Comparison of ENCODE assay signal across 1 cellular context in the genomic region with DNA sequence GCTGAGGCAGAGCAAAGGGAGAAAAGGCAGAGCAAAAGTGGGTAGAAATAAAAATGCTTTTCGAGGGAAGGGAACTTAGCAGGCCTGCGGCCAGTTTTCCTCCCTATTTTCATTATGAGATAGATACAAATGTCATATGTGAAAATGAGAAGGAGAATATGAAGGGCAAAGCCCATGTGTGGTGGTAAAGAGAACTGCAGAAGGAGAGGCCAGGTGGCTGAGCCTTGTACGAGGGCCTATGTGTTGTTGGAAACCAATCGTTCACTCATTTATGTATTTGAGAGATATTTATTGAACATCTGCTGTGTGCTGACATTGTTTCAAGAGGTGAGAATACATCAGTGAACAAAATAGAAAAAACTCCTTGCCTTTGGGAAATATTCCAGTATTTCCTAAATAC.
TF ChIP-seq lines count a peak whose summit lies in the region.

No MANE protein-coding gene starts in this region.

TF ChIP-seq in SK-N-SH, 30 proteins besides CTCF, POLR2A, EP300 and RAD21 (continued from another document):
- TF ChIP-seq, protein P1, sequence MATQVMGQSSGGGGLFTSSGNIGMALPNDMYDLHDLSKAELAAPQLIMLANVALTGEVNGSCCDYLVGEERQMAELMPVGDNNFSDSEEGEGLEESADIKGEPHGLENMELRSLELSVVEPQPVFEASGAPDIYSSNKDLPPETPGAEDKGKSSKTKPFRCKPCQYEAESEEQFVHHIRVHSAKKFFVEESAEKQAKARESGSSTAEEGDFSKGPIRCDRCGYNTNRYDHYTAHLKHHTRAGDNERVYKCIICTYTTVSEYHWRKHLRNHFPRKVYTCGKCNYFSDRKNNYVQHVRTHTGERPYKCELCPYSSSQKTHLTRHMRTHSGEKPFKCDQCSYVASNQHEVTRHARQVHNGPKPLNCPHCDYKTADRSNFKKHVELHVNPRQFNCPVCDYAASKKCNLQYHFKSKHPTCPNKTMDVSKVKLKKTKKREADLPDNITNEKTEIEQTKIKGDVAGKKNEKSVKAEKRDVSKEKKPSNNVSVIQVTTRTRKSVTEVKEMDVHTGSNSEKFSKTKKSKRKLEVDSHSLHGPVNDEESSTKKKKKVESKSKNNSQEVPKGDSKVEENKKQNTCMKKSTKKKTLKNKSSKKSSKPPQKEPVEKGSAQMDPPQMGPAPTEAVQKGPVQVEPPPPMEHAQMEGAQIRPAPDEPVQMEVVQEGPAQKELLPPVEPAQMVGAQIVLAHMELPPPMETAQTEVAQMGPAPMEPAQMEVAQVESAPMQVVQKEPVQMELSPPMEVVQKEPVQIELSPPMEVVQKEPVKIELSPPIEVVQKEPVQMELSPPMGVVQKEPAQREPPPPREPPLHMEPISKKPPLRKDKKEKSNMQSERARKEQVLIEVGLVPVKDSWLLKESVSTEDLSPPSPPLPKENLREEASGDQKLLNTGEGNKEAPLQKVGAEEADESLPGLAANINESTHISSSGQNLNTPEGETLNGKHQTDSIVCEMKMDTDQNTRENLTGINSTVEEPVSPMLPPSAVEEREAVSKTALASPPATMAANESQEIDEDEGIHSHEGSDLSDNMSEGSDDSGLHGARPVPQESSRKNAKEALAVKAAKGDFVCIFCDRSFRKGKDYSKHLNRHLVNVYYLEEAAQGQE (IDR thresholded peaks at IDR 0.05; ENCODE audit: low read depth, low read length): no peak
- TF ChIP-seq, protein P2, sequence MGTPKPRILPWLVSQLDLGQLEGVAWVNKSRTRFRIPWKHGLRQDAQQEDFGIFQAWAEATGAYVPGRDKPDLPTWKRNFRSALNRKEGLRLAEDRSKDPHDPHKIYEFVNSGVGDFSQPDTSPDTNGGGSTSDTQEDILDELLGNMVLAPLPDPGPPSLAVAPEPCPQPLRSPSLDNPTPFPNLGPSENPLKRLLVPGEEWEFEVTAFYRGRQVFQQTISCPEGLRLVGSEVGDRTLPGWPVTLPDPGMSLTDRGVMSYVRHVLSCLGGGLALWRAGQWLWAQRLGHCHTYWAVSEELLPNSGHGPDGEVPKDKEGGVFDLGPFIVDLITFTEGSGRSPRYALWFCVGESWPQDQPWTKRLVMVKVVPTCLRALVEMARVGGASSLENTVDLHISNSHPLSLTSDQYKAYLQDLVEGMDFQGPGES (IDR thresholded peaks at IDR 0.05; ENCODE audit: low read depth, low read length): no peak
- TF ChIP-seq NFIC (IDR thresholded peaks at IDR 0.05; ENCODE audit: borderline replicate concordance): no peak
- no peak for TF ChIP-seq EZH2phosphoT487 (IDR thresholded peaks at IDR 0.05; ENCODE audit: borderline replicate concordance, low read depth)
- no peak for TF ChIP-seq RFX5 (IDR thresholded peaks at IDR 0.05; ENCODE audit: low read length)
- TF ChIP-seq RCOR1 (IDR thresholded peaks at IDR 0.05; ENCODE audit: low read length): no peak
- no peak for TF ChIP-seq ELF1 (IDR thresholded peaks at IDR 0.05)
- no peak for TF ChIP-seq GABPA (IDR thresholded peaks at IDR 0.05; ENCODE audit: low read depth)
- no peak for TF ChIP-seq FOSL2 (IDR thresholded peaks at IDR 0.05; ENCODE audit: borderline replicate concordance, low read depth)
- no peak for TF ChIP-seq TEAD4 (IDR thresholded peaks at IDR 0.05; ENCODE audit: borderline replicate concordance, insufficient read depth)
- TF ChIP-seq JUND (IDR thresholded peaks at IDR 0.05): no peak
- no peak for TF ChIP-seq SIN3A (IDR thresholded peaks at IDR 0.05; ENCODE audit: borderline replicate concordance, low read depth, low read length)
- no peak for TF ChIP-seq YY1 (IDR thresholded peaks at IDR 0.05; ENCODE audit: low read depth)
TF ChIP-seq in SK-N-SH: peak in this region for 0.
